Comparison of ENCODE assay signal across 1 cellular context in genomic region chr6:27752038-27752885, GRCh38.
TF ChIP-seq lines count a peak whose summit lies in the region.

No MANE protein-coding gene starts in this region.

TF ChIP-seq in HepG2, 621 proteins besides CTCF, POLR2A, EP300 and RAD21 (continued from another document and continues in another):
- TF ChIP-seq E2F2 (CRISPR knock-in tag; IDR thresholded peaks at IDR 0.05; ENCODE audit: borderline replicate concordance) (no peak), HIVEP1 (CRISPR knock-in tag; IDR thresholded peaks at IDR 0.05) (no peak), ZNF816 (CRISPR knock-in tag; IDR thresholded peaks at IDR 0.05; ENCODE audit: borderline replicate concordance) (no peak), ZNF75D (CRISPR knock-in tag; IDR thresholded peaks at IDR 0.05; ENCODE audit: borderline replicate concordance) (no peak), ONECUT2 (CRISPR knock-in tag; IDR thresholded peaks at IDR 0.05) (no peak), NR2F6 (IDR thresholded peaks at IDR 0.05) (no peak), NR2F6 (CRISPR knock-in tag; IDR thresholded peaks at IDR 0.05) (no peak), ELF3 (CRISPR knock-in tag; IDR thresholded peaks at IDR 0.05) (peak; percentile 37), ZNF7 (CRISPR knock-in tag; IDR thresholded peaks at IDR 0.05) (peak; percentile 70), ZNF138 (CRISPR knock-in tag; IDR thresholded peaks at IDR 0.05; ENCODE audit: low read depth) (no peak), RARA (CRISPR knock-in tag; IDR thresholded peaks at IDR 0.05) (peak; percentile 8; the same call in 1 of the 2 replicates), ZBTB49 (CRISPR knock-in tag; IDR thresholded peaks at IDR 0.05; ENCODE audit: borderline replicate concordance) (no peak), ATF7-NPFF (CRISPR knock-in tag; IDR thresholded peaks at IDR 0.05; ENCODE audit: low read depth) (no peak), ZNF446 (CRISPR knock-in tag; IDR thresholded peaks at IDR 0.05) (no peak), ZNF558 (CRISPR knock-in tag; IDR thresholded peaks at IDR 0.05; ENCODE audit: borderline replicate concordance) (no peak; the same call in 1 of the 2 replicates), MIXL1 (CRISPR knock-in tag; IDR thresholded peaks at IDR 0.05) (peak; percentile 78; the same call in 1 of the 2 replicates), ZNF333 (CRISPR knock-in tag; IDR thresholded peaks at IDR 0.05; ENCODE audit: borderline replicate concordance) (no peak), GATAD2A (CRISPR knock-in tag; IDR thresholded peaks at IDR 0.05) (0 out of 2 replicates have a peak, but pooled peaks have one; percentile 25), THAP11 (CRISPR knock-in tag; IDR thresholded peaks at IDR 0.05) (peak; percentile 36; the same call in 1 of the 2 replicates), HMG20A (CRISPR knock-in tag; IDR thresholded peaks at IDR 0.05; ENCODE audit: borderline replicate concordance) (no peak), SP1 (IDR thresholded peaks at IDR 0.05) (no peak), SP1 (CRISPR knock-in tag; IDR thresholded peaks at IDR 0.05) (0 out of 2 replicates have a peak, but pooled peaks have one; percentile 20), KAT8 (CRISPR knock-in tag; IDR thresholded peaks at IDR 0.05) (peak; percentile 42; the same call in 1 of the 2 replicates), ZNF431 (CRISPR knock-in tag; IDR thresholded peaks at IDR 0.05; ENCODE audit: borderline replicate concordance, low read depth) (0 out of 2 replicates have a peak, but pooled peaks have one; percentile 51), PHF21A (CRISPR knock-in tag; IDR thresholded peaks at IDR 0.05) (peak; percentile 62; the same call in 1 of the 2 replicates), PREB (CRISPR knock-in tag; IDR thresholded peaks at IDR 0.05) (no peak), HNF4A (CRISPR knock-in tag; IDR thresholded peaks at IDR 0.05) (no peak), ZNF501 (CRISPR knock-in tag; IDR thresholded peaks at IDR 0.05) (peak; percentile 79), ZNF263 (CRISPR knock-in tag; IDR thresholded peaks at IDR 0.05) (peak; percentile 65), ZBED4 (CRISPR knock-in tag; IDR thresholded peaks at IDR 0.05; ENCODE audit: borderline replicate concordance) (no peak), ZNF768 (CRISPR knock-in tag; IDR thresholded peaks at IDR 0.05) (no peak), POGK (CRISPR knock-in tag; conservative IDR thresholded peaks at IDR 0.05) (no peak), TP53 (CRISPR knock-in tag; conservative IDR thresholded peaks at IDR 0.05) (peak; percentile 24; the same call in 1 of the 2 replicates), HOMEZ (CRISPR knock-in tag; IDR thresholded peaks at IDR 0.05; ENCODE audit: low read depth) (no peak), NFE2L1 (CRISPR knock-in tag; IDR thresholded peaks at IDR 0.05; ENCODE audit: borderline replicate concordance) (no peak)
- TF ChIP-seq, protein P1, sequence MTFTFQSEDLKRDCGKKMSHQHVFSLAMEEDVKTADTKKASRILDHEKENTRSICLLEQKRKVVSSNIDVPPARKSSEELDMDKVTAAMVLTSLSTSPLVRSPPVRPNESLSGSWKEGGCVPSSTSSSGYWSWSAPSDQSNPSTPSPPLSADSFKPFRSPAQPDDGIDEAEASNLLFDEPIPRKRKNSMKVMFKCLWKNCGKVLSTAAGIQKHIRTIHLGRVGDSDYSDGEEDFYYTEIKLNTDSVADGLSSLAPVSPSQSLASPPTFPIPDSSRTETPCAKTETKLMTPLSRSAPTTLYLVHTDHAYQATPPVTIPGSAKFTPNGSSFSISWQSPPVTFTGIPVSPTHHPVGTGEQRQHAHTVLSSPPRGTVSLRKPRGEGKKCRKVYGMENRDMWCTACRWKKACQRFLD (CRISPR knock-in tag; IDR thresholded peaks at IDR 0.05; ENCODE audit: borderline replicate concordance), result no peak
- TF ChIP-seq, protein P2, sequence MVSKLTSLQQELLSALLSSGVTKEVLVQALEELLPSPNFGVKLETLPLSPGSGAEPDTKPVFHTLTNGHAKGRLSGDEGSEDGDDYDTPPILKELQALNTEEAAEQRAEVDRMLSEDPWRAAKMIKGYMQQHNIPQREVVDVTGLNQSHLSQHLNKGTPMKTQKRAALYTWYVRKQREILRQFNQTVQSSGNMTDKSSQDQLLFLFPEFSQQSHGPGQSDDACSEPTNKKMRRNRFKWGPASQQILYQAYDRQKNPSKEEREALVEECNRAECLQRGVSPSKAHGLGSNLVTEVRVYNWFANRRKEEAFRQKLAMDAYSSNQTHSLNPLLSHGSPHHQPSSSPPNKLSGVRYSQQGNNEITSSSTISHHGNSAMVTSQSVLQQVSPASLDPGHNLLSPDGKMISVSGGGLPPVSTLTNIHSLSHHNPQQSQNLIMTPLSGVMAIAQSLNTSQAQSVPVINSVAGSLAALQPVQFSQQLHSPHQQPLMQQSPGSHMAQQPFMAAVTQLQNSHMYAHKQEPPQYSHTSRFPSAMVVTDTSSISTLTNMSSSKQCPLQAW (CRISPR knock-in tag; IDR thresholded peaks at IDR 0.05), result peak; percentile 52
- TF ChIP-seq, protein P3, sequence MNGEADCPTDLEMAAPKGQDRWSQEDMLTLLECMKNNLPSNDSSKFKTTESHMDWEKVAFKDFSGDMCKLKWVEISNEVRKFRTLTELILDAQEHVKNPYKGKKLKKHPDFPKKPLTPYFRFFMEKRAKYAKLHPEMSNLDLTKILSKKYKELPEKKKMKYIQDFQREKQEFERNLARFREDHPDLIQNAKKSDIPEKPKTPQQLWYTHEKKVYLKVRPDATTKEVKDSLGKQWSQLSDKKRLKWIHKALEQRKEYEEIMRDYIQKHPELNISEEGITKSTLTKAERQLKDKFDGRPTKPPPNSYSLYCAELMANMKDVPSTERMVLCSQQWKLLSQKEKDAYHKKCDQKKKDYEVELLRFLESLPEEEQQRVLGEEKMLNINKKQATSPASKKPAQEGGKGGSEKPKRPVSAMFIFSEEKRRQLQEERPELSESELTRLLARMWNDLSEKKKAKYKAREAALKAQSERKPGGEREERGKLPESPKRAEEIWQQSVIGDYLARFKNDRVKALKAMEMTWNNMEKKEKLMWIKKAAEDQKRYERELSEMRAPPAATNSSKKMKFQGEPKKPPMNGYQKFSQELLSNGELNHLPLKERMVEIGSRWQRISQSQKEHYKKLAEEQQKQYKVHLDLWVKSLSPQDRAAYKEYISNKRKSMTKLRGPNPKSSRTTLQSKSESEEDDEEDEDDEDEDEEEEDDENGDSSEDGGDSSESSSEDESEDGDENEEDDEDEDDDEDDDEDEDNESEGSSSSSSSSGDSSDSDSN (CRISPR knock-in tag; IDR thresholded peaks at IDR 0.05), result peak; percentile 63
- TF ChIP-seq, protein P4, sequence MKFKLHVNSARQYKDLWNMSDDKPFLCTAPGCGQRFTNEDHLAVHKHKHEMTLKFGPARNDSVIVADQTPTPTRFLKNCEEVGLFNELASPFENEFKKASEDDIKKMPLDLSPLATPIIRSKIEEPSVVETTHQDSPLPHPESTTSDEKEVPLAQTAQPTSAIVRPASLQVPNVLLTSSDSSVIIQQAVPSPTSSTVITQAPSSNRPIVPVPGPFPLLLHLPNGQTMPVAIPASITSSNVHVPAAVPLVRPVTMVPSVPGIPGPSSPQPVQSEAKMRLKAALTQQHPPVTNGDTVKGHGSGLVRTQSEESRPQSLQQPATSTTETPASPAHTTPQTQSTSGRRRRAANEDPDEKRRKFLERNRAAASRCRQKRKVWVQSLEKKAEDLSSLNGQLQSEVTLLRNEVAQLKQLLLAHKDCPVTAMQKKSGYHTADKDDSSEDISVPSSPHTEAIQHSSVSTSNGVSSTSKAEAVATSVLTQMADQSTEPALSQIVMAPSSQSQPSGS (CRISPR knock-in tag; IDR thresholded peaks at IDR 0.05), result peak; percentile 22; the same call in 1 of the 2 replicates
- TF ChIP-seq, protein P5, sequence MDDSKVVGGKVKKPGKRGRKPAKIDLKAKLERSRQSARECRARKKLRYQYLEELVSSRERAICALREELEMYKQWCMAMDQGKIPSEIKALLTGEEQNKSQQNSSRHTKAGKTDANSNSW (CRISPR knock-in tag; IDR thresholded peaks at IDR 0.05; ENCODE audit: borderline replicate concordance), result no peak
